18 cellular contexts compared by ENCODE assay signal in the genomic region with DNA sequence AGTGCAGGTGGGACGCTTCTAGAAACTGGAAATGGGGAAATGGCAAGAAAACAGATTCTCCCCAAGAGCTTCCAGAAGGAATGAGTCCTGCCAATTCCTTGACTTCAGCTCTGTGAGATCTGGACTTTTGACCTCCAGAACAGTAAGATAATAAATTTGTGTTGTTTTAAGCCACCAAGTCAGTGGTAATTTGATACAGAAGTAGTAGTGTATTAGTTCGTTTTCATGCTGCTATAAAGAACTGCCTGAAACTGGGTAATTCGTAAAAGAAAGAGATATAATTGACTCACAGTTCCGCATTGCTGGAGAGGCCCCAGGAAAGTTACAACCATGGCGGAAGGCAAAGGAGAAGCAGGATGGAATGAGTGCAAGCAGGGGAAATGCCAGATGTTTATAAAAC.
DNase-seq lines count a peak whose midpoint lies in the region; ATAC-seq, FAIRE-seq and TF ChIP-seq lines count a peak whose summit lies in the region.
"Had no signal": no experiment of that assay in that cellular context is flagged by ENCODE, and none has a peak within 500 bp of the region (broad histone marks: within the 10 kb centered on the region; RNA-seq: fewer than 3 reads in every experiment).

No MANE protein-coding gene starts in this region.

- peak overlapping the region; percentile 51 for H3K27ac ChIP-seq in hepatocyte
- H3K27ac ChIP-seq: 22Rv1, A549, C4-2B had no signal

- H3K27ac Mint-ChIP-seq in mesothelial cell of epicardium = peak overlapping the region; percentile 60
- H3K27ac Mint-ChIP-seq in stimulated activated effector memory CD8-positive, alpha-beta T cell treated with anti-CD3 and anti-CD28 coated beads, Interleukin-12 subunit alpha, Interleukin-12 subunit beta, amount 100 ng/mL, for 72 hours = no peak overlapping the region
- H3K27ac Mint-ChIP-seq in HFFc6 = no peak overlapping the region
- H3K27ac Mint-ChIP-seq: CD4-positive, alpha-beta T cell; H9 had no signal

- no peaks in the 10 kb centered on the region for H4K20me1 ChIP-seq in hepatocyte (ENCODE audit: insufficient read depth, poor library complexity, severe bottlenecking)

- no peaks in the 10 kb centered on the region for H3K79me2 ChIP-seq in hepatocyte

- no peaks in the 10 kb centered on the region for H3K27me3 ChIP-seq in hepatocyte

- H3K27me3 Mint-ChIP-seq in mesothelial cell of epicardium (ENCODE audit: low read depth) (no peaks in the 10 kb centered on the region), HFFc6 (ENCODE audit: insufficient read depth) (no peaks in the 10 kb centered on the region; the same call in 1 of the 2 replicates)
- H3K27me3 Mint-ChIP-seq: CD4-positive, alpha-beta T cell had no signal

- H3K9me2 ChIP-seq in hepatocyte (replicated peaks; ENCODE audit: insufficient read depth) = no peaks in the 10 kb centered on the region

- H3K4me1 Mint-ChIP-seq in mesothelial cell of epicardium (peaks cover 17% of the 10 kb centered on the region), HFFc6 (ENCODE audit: low read depth) (no peaks in the 10 kb centered on the region)
- H3K4me1 Mint-ChIP-seq in stimulated activated effector memory CD8-positive, alpha-beta T cell treated with anti-CD3 and anti-CD28 coated beads, Interleukin-12 subunit alpha, Interleukin-12 subunit beta, amount 100 ng/mL, for 72 hours = no peaks in the 10 kb centered on the region

- no peak for FAIRE-seq in RCC 7860 (lab: Jason Lieb, UNC)
- FAIRE-seq: A549, GM12892, GM19239 had no signal

- intact Hi-C loops in sciatic nerve (cut with DNase I) (no loop called here), left colon (cut with DNase I, micrococcal nuclease) (no loop called here)

- H3K4me2 ChIP-seq in hepatocyte = peak overlapping the region; percentile 6
- H3K4me2 ChIP-seq: A549 had no signal

- no peaks in the 10 kb centered on the region for H3K36me3 Mint-ChIP-seq in mesothelial cell of epicardium
- peaks cover 6% of the 10 kb centered on the region for H3K36me3 Mint-ChIP-seq in stimulated activated effector memory CD8-positive, alpha-beta T cell treated with anti-CD3 and anti-CD28 coated beads, Interleukin-12 subunit alpha, Interleukin-12 subunit beta, amount 100 ng/mL, for 72 hours
- no peaks in the 10 kb centered on the region for H3K36me3 Mint-ChIP-seq in HFFc6 (ENCODE audit: low read depth)

- ATAC-seq in sciatic nerve = peak; percentile 55
- no peak for ATAC-seq in stimulated activated effector memory CD8-positive, alpha-beta T cell treated with anti-CD3 and anti-CD28 coated beads, Interleukin-12 subunit alpha, Interleukin-12 subunit beta, amount 100 ng/mL, for 72 hours
- no peak for ATAC-seq in left colon
- ATAC-seq: A549 had no signal

- no peaks in the 10 kb centered on the region for H3K36me3 ChIP-seq in hepatocyte (replicated peaks; ENCODE audit: insufficient read depth, low read depth)

- H3K9me3 Mint-ChIP-seq in mesothelial cell of epicardium (peaks cover 3% of the 10 kb centered on the region), HFFc6 (peaks cover 68% of the 10 kb centered on the region)
- H3K9me3 Mint-ChIP-seq in stimulated activated effector memory CD8-positive, alpha-beta T cell treated with anti-CD3 and anti-CD28 coated beads, Interleukin-12 subunit alpha, Interleukin-12 subunit beta, amount 100 ng/mL, for 72 hours = peaks cover 8% of the 10 kb centered on the region

- no peak overlapping the region for H2AFZ ChIP-seq in hepatocyte

- H3K9me3 ChIP-seq in hepatocyte (ENCODE audit: low read depth) = no peaks in the 10 kb centered on the region

- H3K4me3 Mint-ChIP-seq in mesothelial cell of epicardium (no peak overlapping the region), HFFc6 (no peak overlapping the region)
- H3K4me3 Mint-ChIP-seq in stimulated activated effector memory CD8-positive, alpha-beta T cell treated with anti-CD3 and anti-CD28 coated beads, Interleukin-12 subunit alpha, Interleukin-12 subunit beta, amount 100 ng/mL, for 72 hours = no peak overlapping the region
- H3K4me3 Mint-ChIP-seq: CD4-positive, alpha-beta T cell; H9 had no signal

- H3K4me3 ChIP-seq in hepatocyte = no peak overlapping the region
- H3K4me3 ChIP-seq: A549 had no signal

- DNase-seq in RCC 7860 (ENCODE audit: low spot score) (peak; percentile 1), hepatocyte (ENCODE audit: low spot score) (no peak), mesothelial cell of epicardium (ENCODE audit: low spot score in 2 of 2, unreplicated experiment in 2 of 2) (no peak), sciatic nerve (ENCODE audit: low spot score) (no peak), left colon (no peak), HFFc6 (no peak)
- no peak for DNase-seq in stimulated activated effector memory CD8-positive, alpha-beta T cell treated with anti-CD3 and anti-CD28 coated beads, Interleukin-12 subunit alpha, Interleukin-12 subunit beta, amount 100 ng/mL, for 72 hours (ENCODE audit: low spot score in 2 of 2)
- DNase-seq: AML-193; CD4-positive, alpha-beta T cell; DMS153; DMS79; GDM1; H9 had no signal

- 53% methylated on average over 5 of the region's 5 CpGs for WGBS in hepatocyte (ENCODE audit: low lambda C conversion rate, missing lambda C conversion rate)

- no peaks in the 10 kb centered on the region for H3K4me1 ChIP-seq in hepatocyte (ENCODE audit: insufficient read depth)
- H3K4me1 ChIP-seq: A549 had no signal

- TF ChIP-seq CTCF in hepatocyte (IDR thresholded peaks at IDR 0.05; ENCODE audit: poor library complexity) (no peak), mesothelial cell of epicardium (IDR thresholded peaks at IDR 0.05; ENCODE audit: unreplicated experiment) (no peak), HFFc6 (IDR thresholded peaks at IDR 0.05) (no peak)
